In genomic region chr5:123367739-123368138, GRCh38 we compare ENCODE assay signal across 11 cellular contexts. TPM values are rescaled to one million over a fixed set of nuclear protein-coding genes. Genes with fewer than 3 reads are reported as not detected.
DNase-seq lines count a peak whose midpoint lies in the region; ATAC-seq and TF ChIP-seq lines count a peak whose summit lies in the region.
"Had no signal": no experiment of that assay in that cellular context is flagged by ENCODE, and none has a peak within 500 bp of the region (broad histone marks: within the 10 kb centered on the region; RNA-seq: fewer than 3 reads in every experiment).

No MANE protein-coding gene starts in this region.

- peaks cover 3% of the 10 kb centered on the region for H3K9me3 Mint-ChIP-seq in type B pancreatic cell

- no peak for ATAC-seq in left ventricle myocardium superior

- H3K36me3 ChIP-seq in cardiac muscle cell, result peaks cover 5% of the 10 kb centered on the region

- DNase-seq in cardiac muscle cell (ENCODE audit: low read depth in 1 of 2, low spot score in 1 of 2) (peak; percentile 27 to 31), left ventricle myocardium superior (no peak), RKO (ENCODE audit: low spot score) (peak; percentile 38), fibroblast of the conjunctiva (ENCODE audit: low read depth) (peak; percentile 22), type B pancreatic cell (ENCODE audit: extremely low spot score, unreplicated experiment) (no peak), cerebellar nuclear complex (lab: John Stamatoyannopoulos, UW) (no peak), GF-D8 (lab: John Stamatoyannopoulos, UW) (no peak)
- DNase-seq in NK-92 treated with Interleukin-12 subunit alpha and Interleukin-12 subunit beta, amount 100 ng/mL, for 24 hours (lab: John Stamatoyannopoulos, UW), result no peak
- DNase-seq: activated naive CD4-positive, alpha-beta T cell; islet precursor cell; SHP77 had no signal

- H3K4me1 ChIP-seq in cardiac muscle cell (ENCODE audit: low read depth), result no peaks in the 10 kb centered on the region

- H3K27me3 Mint-ChIP-seq in type B pancreatic cell, result no peaks in the 10 kb centered on the region

- TF ChIP-seq CTCF in cardiac muscle cell (IDR thresholded peaks at IDR 0.05; ENCODE audit: low read depth, low read length) (peak; percentile 25), type B pancreatic cell (conservative IDR thresholded peaks at IDR 0.05) (peak; percentile 69)

- H3K4me1 Mint-ChIP-seq in type B pancreatic cell (ENCODE audit: unreplicated experiment), result no peaks in the 10 kb centered on the region

- no peaks in the 10 kb centered on the region for H3K9me3 ChIP-seq in cardiac muscle cell (ENCODE audit: low read depth)

- H3K4me3 ChIP-seq in cardiac muscle cell, result no peak overlapping the region

- peaks cover 23% of the 10 kb centered on the region for H3K36me3 Mint-ChIP-seq in type B pancreatic cell

- H3K27me3 ChIP-seq in cardiac muscle cell, result no peaks in the 10 kb centered on the region

- no peak overlapping the region for H3K27ac Mint-ChIP-seq in type B pancreatic cell

- intact Hi-C loops in left ventricle myocardium superior (cut with micrococcal nuclease), result loop anchor here (10.0 kb wide), 1 partner anchor 473 kb away; no protein-coding TSS in a partner anchor

- no peak overlapping the region for H3K27ac ChIP-seq in cardiac muscle cell

- no peak overlapping the region for H3K4me3 Mint-ChIP-seq in type B pancreatic cell

RNA-seq across cellular contexts. Expression of gene CEP120, which starts 55.5 kb away (rescaled TPM):
- total RNA-seq in cardiac muscle cell, result 10.4 and 16.3 TPM in 2 replicates
- 6.5 and 9.5 TPM in 2 replicates for polyA plus RNA-seq in cardiac muscle cell
- 10.6 TPM for total RNA-seq in left ventricle myocardium superior
- total RNA-seq in type B pancreatic cell (ENCODE audit: low replicate concordance), result 16.4 and 26.9 TPM in 2 replicates

Comparison
In these comparisons a context has a peak if more than half of its experiments do, and no peak if none do; other contexts are left out.
1. DNase-seq: peak in cardiac muscle cell (2 of 2), RKO (single experiment) and fibroblast of the conjunctiva (single experiment); none in left ventricle myocardium superior (single experiment), type B pancreatic cell (single experiment), cerebellar nuclear complex (0 of 2), GF-D8 (single experiment) and NK-92 treated with Interleukin-12 subunit alpha and Interleukin-12 subunit beta, amount 100 ng/mL, for 24 hours (single experiment).